In the genomic region with DNA sequence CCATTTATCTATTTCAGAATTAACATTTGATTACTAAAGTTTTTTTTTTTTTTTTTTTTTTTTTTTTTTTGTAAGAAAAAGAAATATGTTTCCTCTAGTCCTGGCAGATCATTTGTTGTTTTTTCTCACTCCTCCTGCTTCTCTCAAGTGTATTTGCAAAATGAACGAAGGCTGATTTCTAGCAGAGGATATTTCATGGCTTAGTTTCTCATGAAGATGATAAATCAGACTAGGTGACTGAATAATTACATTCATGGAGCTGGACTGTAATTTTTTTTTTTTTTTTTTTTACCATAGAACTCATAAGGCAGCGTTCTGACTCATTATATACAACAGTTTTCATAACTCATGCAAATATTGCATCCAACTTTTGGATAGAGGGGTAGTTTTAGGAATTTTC, we compare ENCODE assay signal across 15 cellular contexts.
"Had no signal": no experiment of that assay in that cellular context is flagged by ENCODE, and none has a peak within 500 bp of the region (broad histone marks: within the 10 kb centered on the region; RNA-seq: fewer than 3 reads in every experiment).

No MANE protein-coding gene starts in this region.

- H2AFZ ChIP-seq: parathyroid adenoma had no signal

- H3K27ac ChIP-seq: parathyroid adenoma, skin epidermis, transverse colon had no signal

- DNase-seq: activated CD4-positive, alpha-beta T cell treated with anti-CD3 and anti-CD28 coated beads for 4 hours; activated CD8-positive, alpha-beta T cell treated with anti-CD3 and anti-CD28 coated beads for 36 hours; activated effector memory CD4-positive, alpha-beta T cell treated with anti-CD3 and anti-CD28 coated beads, Interleukin-2, amount 50 U/mL, for 16 hours; activated T-cell treated with anti-CD3 and anti-CD28 coated beads, Interleukin-2, amount 50 U/mL, for 4 hours; stimulated activated CD4-positive, alpha-beta T cell treated with anti-CD3 and anti-CD28 coated beads, Interleukin-4, amount 100 ng/mL, for 24 hours; stimulated activated naive CD8-positive, alpha-beta T cell treated with anti-CD3 and anti-CD28 coated beads, Interleukin-15, Interleukin-2, amounts not matched to agents 100 U/mL and 50 U/mL, for 24 hours; T-helper 2 cell; transverse colon had no signal

- H3K9ac ChIP-seq: parathyroid adenoma had no signal

- H3K27me3 Mint-ChIP-seq: activated CD8-positive, alpha-beta T cell treated with anti-CD3 and anti-CD28 coated beads for 36 hours had no signal

- H3K36me3 ChIP-seq: transverse colon had no signal

- H3K9me3 Mint-ChIP-seq: activated CD8-positive, alpha-beta T cell treated with anti-CD3 and anti-CD28 coated beads for 36 hours; activated naive CD4-positive, alpha-beta T cell treated with anti-CD3 and anti-CD28 coated beads, Interleukin-2, amount 50 U/mL, for 72 hours; activated T-cell treated with anti-CD3 and anti-CD28 coated beads, Interleukin-2, amount 50 U/mL, for 4 hours; mesothelial cell of epicardium; neural crest cell had no signal

- H3K4me1 ChIP-seq: parathyroid adenoma had no signal

- H3K79me2 ChIP-seq: parathyroid adenoma had no signal

- ATAC-seq: activated CD8-positive, alpha-beta T cell treated with anti-CD3 and anti-CD28 coated beads for 36 hours; activated naive CD4-positive, alpha-beta T cell treated with anti-CD3 and anti-CD28 coated beads, Interleukin-2, amount 50 U/mL, for 72 hours; activated T-cell treated with anti-CD3 and anti-CD28 coated beads, Interleukin-2, amount 50 U/mL, for 4 hours; stimulated activated naive CD8-positive, alpha-beta T cell treated with anti-CD3 and anti-CD28 coated beads, Interleukin-15, Interleukin-2, amounts not matched to agents 100 U/mL and 50 U/mL, for 24 hours had no signal

- H3K4me3 Mint-ChIP-seq: activated CD8-positive, alpha-beta T cell treated with anti-CD3 and anti-CD28 coated beads for 36 hours; activated T-cell treated with anti-CD3 and anti-CD28 coated beads, Interleukin-2, amount 50 U/mL, for 4 hours; mesothelial cell of epicardium; neural crest cell; WTC11 had no signal

- H3K27me3 ChIP-seq: transverse colon had no signal

- H3K27ac Mint-ChIP-seq: activated CD8-positive, alpha-beta T cell treated with anti-CD3 and anti-CD28 coated beads for 36 hours; WTC11 had no signal

- H3K4me3 ChIP-seq: dorsolateral prefrontal cortex, skin epidermis, transverse colon had no signal

- H3K36me3 Mint-ChIP-seq: activated naive CD4-positive, alpha-beta T cell treated with anti-CD3 and anti-CD28 coated beads, Interleukin-2, amount 50 U/mL, for 72 hours; mesothelial cell of epicardium; WTC11 had no signal

- H3K9me3 ChIP-seq: transverse colon had no signal
